ENCODE assay signal across 8 cellular contexts in genomic region chr1:21669287-21670058, GRCh38. TPM values are rescaled to one million over a fixed set of nuclear protein-coding genes. Genes with fewer than 3 reads are reported as not detected.
DNase-seq lines count a peak whose midpoint lies in the region; ATAC-seq and TF ChIP-seq lines count a peak whose summit lies in the region.

Gene RAP1GAP (minus strand): TSS chr1:21669357. CDS start chr1:21620032, 49,325 bp downstream.

- H3K4me3 ChIP-seq in AG04450 (ENCODE audit: low read depth, low read length) (peak within 1 kb of the TSS; percentile 36), H7 (ENCODE audit: insufficient read depth, low read depth, low read length) (peak within 1 kb of the TSS; percentile 81), upper lobe of left lung (peak within 1 kb of the TSS in 3 of 4 donors; percentile 38 to 52 (median 50))

- peaks cover 59% of the 10 kb centered on the region for H3K27me3 ChIP-seq in AG04450 (ENCODE audit: control insufficient read depth, insufficient read depth, low read length)
- H3K27me3 ChIP-seq in H7 (ENCODE audit: control insufficient read depth, insufficient read depth, low read length): peaks cover 21% of the 10 kb centered on the region
- peaks cover 0 to 23% (median 13%) of the 10 kb centered on the region in 4 donors for H3K27me3 ChIP-seq in upper lobe of left lung

- peaks cover 30 to 55% (median 42%) of the 10 kb centered on the region in 4 donors for H3K4me1 ChIP-seq in upper lobe of left lung

- TF ChIP-seq POLR2A in upper lobe of left lung (IDR thresholded peaks at IDR 0.05): no peak

- H3K36me3 ChIP-seq in H7 (replicated peaks; ENCODE audit: control insufficient read depth, insufficient read depth, low read length): no peaks in the 10 kb centered on the region
- H3K36me3 ChIP-seq in upper lobe of left lung: no peaks in the 10 kb centered on the region

- TF ChIP-seq EP300 in upper lobe of left lung (IDR thresholded peaks at IDR 0.05): no peak

- TF ChIP-seq CTCF in AG04450 (IDR thresholded peaks at IDR 0.05; ENCODE audit: low read depth, low read length): no peak; the same call in 1 of the 2 replicates
- peak in 1 of 6 experiments; percentile 9 for TF ChIP-seq CTCF in upper lobe of left lung (IDR thresholded peaks at IDR 0.05)

- DNase-seq in AG04450 (ENCODE audit: low read depth, low spot score) (no peak), H7 (peak; percentile 94), T-helper 9 cell (peak; percentile 18), ecto neural progenitor cell (ENCODE audit: low spot score) (peak; percentile 68), midbrain (lab: John Stamatoyannopoulos, UW) (peak; percentile 29), upper lobe of left lung (peak in 1 of 2 donors; percentile 90), SW 1271 (lab: John Stamatoyannopoulos, UW) (no peak), epidermal melanocyte (ENCODE audit: insufficient read length, low spot score) (no peak)

- no peaks in the 10 kb centered on the region for H3K9me3 ChIP-seq in AG04450 (ENCODE audit: control insufficient read depth, insufficient read depth, low read length)
- no peaks in the 10 kb centered on the region for H3K9me3 ChIP-seq in upper lobe of left lung

- CTCF ChIA-PET in AG04450 (lab: Charles Lee): no interaction called here

- WGBS in upper lobe of left lung, 2 donors: 1 to 4% methylated on average over 8 to 32 of the region's 61 CpGs

- H3K27ac ChIP-seq in AG04450 (ENCODE audit: low read depth, low read length) (no peak within 1 kb of the TSS), upper lobe of left lung (no peak within 1 kb of the TSS)

- POLR2A ChIA-PET in AG04450 (lab: Yijun Ruan, JAX): interaction anchor here (0.6 kb wide), 1 partner anchor 104 kb away, joined by 5 read pairs; no protein-coding TSS in a partner anchor

- ATAC-seq in upper lobe of left lung (ENCODE audit: low FRiP score in 2 of 2): peak in 1 of 2 donors; percentile 44

RNA-seq across cellular contexts. Expression of gene RAP1GAP, which starts in this region (rescaled TPM):
- 0.14 and 0.15 TPM in 2 replicates for polyA plus RNA-seq in AG04450 (2011; rRNA removed)
- polyA minus RNA-seq in AG04450 (2011; rRNA and poly(A)+ RNA removed): 0.56 and 0.69 TPM in 2 replicates
- total RNA-seq in H7 (2014; rRNA removed; shearing (Covaris generic)): 9.4 and 10.1 TPM in 2 replicates
- total RNA-seq in upper lobe of left lung: 10 to 100 TPM; 26.9 to 65.2 (median 36.7) TPM

Comparison
In these comparisons a context has a peak if more than half of its experiments do, and no peak if none do; other contexts are left out.
1. DNase-seq: peak in H7 (single experiment), T-helper 9 cell (single experiment), ecto neural progenitor cell (single experiment) and midbrain (single experiment); none in AG04450 (single experiment), SW 1271 (0 of 2) and epidermal melanocyte (single experiment).
2. Peak in every context shown above with its lines, with median percentiles within 50 percentile points of each other: H3K4me3 ChIP-seq.